Comparison of ENCODE assay signal across 8 cellular contexts in the genomic region with DNA sequence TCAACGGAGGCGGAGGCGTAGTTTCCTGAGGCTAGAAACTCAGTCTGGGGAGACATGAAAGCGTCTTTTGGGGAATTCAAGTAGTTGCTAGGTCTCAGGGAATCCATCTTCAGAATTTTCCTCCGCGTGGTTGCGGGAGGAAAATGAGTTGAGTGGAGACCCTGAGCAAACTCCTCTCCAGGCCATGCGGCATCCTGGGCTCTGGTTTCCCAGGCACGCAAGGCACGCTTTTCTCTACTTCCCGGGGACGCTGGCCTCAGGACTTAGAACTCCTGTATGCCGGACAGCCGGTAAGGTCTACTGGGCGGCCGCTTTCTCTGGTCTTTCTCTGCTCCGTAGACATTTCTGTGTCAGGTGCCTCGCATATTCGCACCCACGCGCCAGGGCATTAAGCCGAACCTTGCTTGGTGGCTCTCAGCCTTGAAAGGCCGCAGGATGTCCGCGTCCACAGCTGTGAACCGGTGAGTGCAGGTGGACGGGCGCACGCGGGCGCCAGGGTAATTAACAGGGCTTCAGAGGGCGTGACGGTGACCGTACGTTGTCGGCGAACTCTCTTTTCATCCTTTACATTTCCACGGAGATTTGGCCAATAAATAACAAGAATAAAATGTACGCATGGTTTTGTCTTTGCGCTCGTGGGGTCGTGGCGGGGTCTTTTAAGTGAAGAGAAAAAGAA. TPM values are rescaled to one million over a fixed set of nuclear protein-coding genes. Genes with fewer than 3 reads are reported as not detected.
DNase-seq lines count a peak whose midpoint lies in the region; ATAC-seq and TF ChIP-seq lines count a peak whose summit lies in the region.

No MANE protein-coding gene starts in this region.

- peak overlapping the region; percentile 66 for H3K4me2 ChIP-seq in MM.1S (ENCODE audit: low read depth, low read length)

- peaks cover 64 to 85% (median 71%) of the 10 kb centered on the region in 3 donors for H3K27me3 Mint-ChIP-seq in CD14-positive monocyte (ENCODE audit: low read depth in 3 of 3)
- H3K27me3 Mint-ChIP-seq in naive thymus-derived CD8-positive, alpha-beta T cell = peaks cover 26 to 74% (median 50%) of the 10 kb centered on the region in 5 donors

- no peak overlapping the region for H2AFZ ChIP-seq in MM.1S (ENCODE audit: low read length)

- H3K9me3 ChIP-seq in MM.1S (replicated peaks; ENCODE audit: insufficient read depth, low read length) = no peaks in the 10 kb centered on the region

- H3K27ac Mint-ChIP-seq in CD14-positive monocyte = no peak overlapping the region
- H3K27ac Mint-ChIP-seq in naive thymus-derived CD8-positive, alpha-beta T cell = no peak overlapping the region

- no peak overlapping the region for H3K9ac ChIP-seq in MM.1S (ENCODE audit: low read length)

- H3K27me3 ChIP-seq in MM.1S (replicated peaks; ENCODE audit: insufficient read depth, low read length) = peaks cover 13% of the 10 kb centered on the region

- H3K4me1 Mint-ChIP-seq in CD14-positive monocyte = peaks cover 18% of the 10 kb centered on the region
- H3K4me1 Mint-ChIP-seq in naive thymus-derived CD8-positive, alpha-beta T cell = peaks cover 10 to 35% (median 26%) of the 10 kb centered on the region in 4 donors

- H3K36me3 ChIP-seq in MM.1S (replicated peaks; ENCODE audit: insufficient read depth, low read length) = no peaks in the 10 kb centered on the region

- H3F3A ChIP-seq in MM.1S (ENCODE audit: insufficient read depth, low read length) = no peaks in the 10 kb centered on the region

- DNase-seq in CD14-positive monocyte (ENCODE audit: low spot score) = no peak
- DNase-seq in MM.1S = no peak
- no peak for DNase-seq in choroid plexus epithelial cell (ENCODE audit: low read depth)
- DNase-seq in naive thymus-derived CD8-positive, alpha-beta T cell = no peak
- DNase-seq in inferior parietal cortex (ENCODE audit: extremely low spot score) = no peak
- DNase-seq in GM19238 (ENCODE audit: insufficient read length, low spot score) = no peak
- DNase-seq in NCI-H2196 (lab: John Stamatoyannopoulos, UW; ENCODE audit: unreplicated experiment) = no peak

- TF ChIP-seq CTCF in CD14-positive monocyte (IDR thresholded peaks at IDR 0.05) (no peak), MM.1S (IDR thresholded peaks at IDR 0.05; ENCODE audit: low read length) (no peak), choroid plexus epithelial cell (conservative IDR thresholded peaks at IDR 0.05; ENCODE audit: low read depth, low read length) (no peak)

- H3K4me3 Mint-ChIP-seq in CD14-positive monocyte = peak overlapping the region; percentile 65 to 74
- H3K4me3 Mint-ChIP-seq in naive thymus-derived CD8-positive, alpha-beta T cell = peak overlapping the region; percentile 59 to 86 (median 84)

- intact Hi-C loops in CD14-positive monocyte (cut with micrococcal nuclease) = no loop called here

- POLR2A ChIA-PET in naive thymus-derived CD8-positive, alpha-beta T cell (lab: Charles Lee) = interaction anchor here (1.2 kb wide), 1 partner anchor 12 kb away, joined by 3 read pairs; no protein-coding TSS in a partner anchor

- H4K20me1 ChIP-seq in MM.1S (ENCODE audit: insufficient read depth, low read length) = no peaks in the 10 kb centered on the region

- no peaks in the 10 kb centered on the region for H3K4me1 ChIP-seq in MM.1S (ENCODE audit: low read length)

- peak in 1 of 2 donors; percentile 37 for ATAC-seq in naive thymus-derived CD8-positive, alpha-beta T cell
- no peak for ATAC-seq in HG03175 (IDR thresholded peaks at IDR 0.05; ENCODE audit: unreplicated experiment)

- H3K9me3 Mint-ChIP-seq in CD14-positive monocyte = peaks cover 0 to 9% (median 3%) of the 10 kb centered on the region in 7 donors
- no peaks in the 10 kb centered on the region for H3K9me3 Mint-ChIP-seq in naive thymus-derived CD8-positive, alpha-beta T cell

- no peaks in the 10 kb centered on the region for H3K9me2 ChIP-seq in MM.1S (replicated peaks; ENCODE audit: insufficient read depth, low read length)

- peaks cover 3 to 5% of the 10 kb centered on the region in 2 donors for H3K36me3 Mint-ChIP-seq in CD14-positive monocyte
- H3K36me3 Mint-ChIP-seq in naive thymus-derived CD8-positive, alpha-beta T cell = no peaks in the 10 kb centered on the region

- H3K27ac ChIP-seq in MM.1S (ENCODE audit: low read length) = no peak overlapping the region

- no peaks in the 10 kb centered on the region for H3K79me2 ChIP-seq in MM.1S (ENCODE audit: low read length)

- H3K4me3 ChIP-seq in MM.1S (ENCODE audit: low read length) (peak overlapping the region; percentile 40), choroid plexus epithelial cell (ENCODE audit: low read depth, low read length) (peak overlapping the region; percentile 70)

RNA-seq across cellular contexts. Expression of a gene that starts 1.0 kb away (rescaled TPM):
- polyA plus RNA-seq in CD14-positive monocyte = not detected
- total RNA-seq in naive thymus-derived CD8-positive, alpha-beta T cell = under 1 TPM; 0.68 to 0.93 TPM
- polyA plus RNA-seq in naive thymus-derived CD8-positive, alpha-beta T cell = under 1 TPM; 0.20 to 0.49 (median 0.46) TPM
